ENCODE assay signal across 8 cellular contexts in the genomic region with DNA sequence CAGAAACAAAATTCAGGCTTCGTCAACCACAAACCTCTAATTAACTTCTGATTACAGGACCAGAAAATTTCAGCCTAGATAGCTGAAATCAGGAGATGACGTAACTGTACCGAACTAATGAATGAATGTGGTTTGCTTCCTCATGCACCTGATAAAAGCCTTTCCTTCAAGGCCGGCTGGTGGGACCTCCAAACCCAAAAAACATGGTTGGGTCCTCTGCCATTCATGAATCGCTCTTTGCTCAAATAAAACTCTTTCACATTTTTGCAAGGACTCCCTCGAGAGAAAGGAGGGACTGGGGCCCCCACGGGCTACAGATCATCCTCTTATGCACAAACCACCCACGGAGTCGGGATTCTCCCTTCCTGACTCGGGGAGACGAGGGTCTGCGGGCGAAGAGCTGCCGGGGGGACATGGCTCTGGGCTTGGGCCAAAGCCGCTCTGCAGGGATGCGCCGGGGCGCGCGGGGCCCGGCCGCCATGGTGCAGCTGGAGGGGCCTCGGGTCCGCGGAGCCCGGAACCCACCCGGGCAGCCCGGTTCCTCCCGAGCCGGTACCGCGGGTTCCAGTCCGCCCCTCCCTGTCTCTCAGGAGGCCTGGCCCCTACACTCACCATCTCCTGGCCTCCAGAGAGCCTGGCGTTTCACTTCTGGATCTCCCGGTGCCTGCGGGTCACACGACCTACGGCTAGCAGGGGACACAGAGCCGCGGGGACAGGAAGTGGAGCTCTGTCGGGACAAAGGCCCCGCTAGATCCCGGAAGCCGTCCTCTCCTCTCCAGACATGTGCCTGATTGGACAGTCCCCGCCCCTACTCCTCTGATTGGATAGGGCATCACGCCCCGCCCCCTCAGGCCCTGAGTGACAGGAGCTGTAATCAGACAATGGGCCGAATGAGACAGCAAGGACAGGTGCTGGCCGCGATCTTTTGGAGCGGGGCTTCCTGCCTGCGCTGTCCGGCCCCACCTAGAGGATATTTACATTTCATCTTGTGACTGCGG. TPM values are rescaled to one million over a fixed set of nuclear protein-coding genes. Genes with fewer than 3 reads are reported as not detected.
DNase-seq lines count a peak whose midpoint lies in the region; ATAC-seq and TF ChIP-seq lines count a peak whose summit lies in the region.

ZNF195 (minus strand) TSS at position 721 of the 998 bp plus-strand sequence; CDS start at position 615, 106 bp downstream.

- no peaks in the 10 kb centered on the region for H3K27me3 Mint-ChIP-seq in activated T-helper 1 cell treated with anti-CD3 and anti-CD28 coated beads, Interleukin-12 subunit alpha, Interleukin-12 subunit beta, Interleukin-2, Interleukin-4 antibody, amounts not matched to agents 30 ng/mL and 10 ng/mL and 1 ng/mL, durations not matched to agents 14 hours and 24 hours and 36 hours (ENCODE audit: insufficient read depth)
- no peaks in the 10 kb centered on the region for H3K27me3 Mint-ChIP-seq in naive thymus-derived CD4-positive, alpha-beta T cell
- no peaks in the 10 kb centered on the region for H3K27me3 Mint-ChIP-seq in stimulated activated naive B cell treated with anti-CD40 and anti-IgM and Interleukin-4, amounts not matched to agents 10 μg/mL and 1 μg/mL and 100 μg/mL, for 72 hours

- H3K79me2 ChIP-seq in DND-41 (ENCODE audit: insufficient read depth, low read length) (peaks cover 53% of the 10 kb centered on the region), GM23248 (ENCODE audit: insufficient read depth) (peaks cover 70% of the 10 kb centered on the region)

- H4K20me1 ChIP-seq in DND-41 (ENCODE audit: insufficient read depth, low read length) (peaks cover 16% of the 10 kb centered on the region; the same call in 1 of the 2 replicates), GM23248 (ENCODE audit: insufficient read depth) (no peaks in the 10 kb centered on the region)

- H2AFZ ChIP-seq in DND-41 (ENCODE audit: low read depth, low read length) (peak within 1 kb of the TSS; percentile 92), GM23248 (peak within 1 kb of the TSS; percentile 94)

- in situ Hi-C loops in GM23248 (cut with MboI) = no loop called here

- no peak for TF ChIP-seq CTCF in DND-41 (IDR thresholded peaks at IDR 0.05; ENCODE audit: borderline replicate concordance, extremely low read depth, low read length, poor library complexity, severe bottlenecking)

- H3K9ac ChIP-seq in DND-41 (ENCODE audit: low read depth, low read length) (peak within 1 kb of the TSS; percentile 96), GM23248 (peak within 1 kb of the TSS; percentile 94)

- H3K9me3 Mint-ChIP-seq in activated T-helper 1 cell treated with anti-CD3 and anti-CD28 coated beads, Interleukin-12 subunit alpha, Interleukin-12 subunit beta, Interleukin-2, Interleukin-4 antibody, amounts not matched to agents 30 ng/mL and 10 ng/mL and 1 ng/mL, durations not matched to agents 14 hours and 24 hours and 36 hours = peaks cover 25% of the 10 kb centered on the region
- peaks cover 0 to 20% (median 2%) of the 10 kb centered on the region in 11 donors for H3K9me3 Mint-ChIP-seq in naive thymus-derived CD4-positive, alpha-beta T cell
- H3K9me3 Mint-ChIP-seq in stimulated activated naive B cell treated with anti-CD40 and anti-IgM and Interleukin-4, amounts not matched to agents 10 μg/mL and 1 μg/mL and 100 μg/mL, for 72 hours = peaks cover 0 to 3% of the 10 kb centered on the region in 2 donors

- H3K36me3 ChIP-seq in DND-41 (ENCODE audit: insufficient read depth, low read length) = peaks cover 40% of the 10 kb centered on the region
- peaks cover 12% of the 10 kb centered on the region; the same call in 1 of the 2 replicates for H3K36me3 ChIP-seq in GM23248 (ENCODE audit: low read depth)
- peaks cover 2 to 18% (median 4%) of the 10 kb centered on the region in 3 experiments for H3K36me3 ChIP-seq in naive thymus-derived CD4-positive, alpha-beta T cell (ENCODE audit: control insufficient read depth in 2 of 3, insufficient read depth in 3 of 3, low read length in 3 of 3)

- no peaks in the 10 kb centered on the region for H3F3A ChIP-seq in GM23248 (ENCODE audit: insufficient read depth)

- H3K27ac Mint-ChIP-seq in activated T-helper 1 cell treated with anti-CD3 and anti-CD28 coated beads, Interleukin-12 subunit alpha, Interleukin-12 subunit beta, Interleukin-2, Interleukin-4 antibody, amounts not matched to agents 30 ng/mL and 10 ng/mL and 1 ng/mL, durations not matched to agents 14 hours and 24 hours and 36 hours = peak within 1 kb of the TSS; percentile 94
- peak within 1 kb of the TSS; percentile 93 to 98 (median 98) for H3K27ac Mint-ChIP-seq in naive thymus-derived CD4-positive, alpha-beta T cell
- H3K27ac Mint-ChIP-seq in stimulated activated naive B cell treated with anti-CD40 and anti-IgM and Interleukin-4, amounts not matched to agents 10 μg/mL and 1 μg/mL and 100 μg/mL, for 72 hours = peak within 1 kb of the TSS; percentile 100

- H3K4me1 ChIP-seq in DND-41 (ENCODE audit: insufficient read depth, low read length) = peaks cover 56% of the 10 kb centered on the region
- peaks cover 22% of the 10 kb centered on the region for H3K4me1 ChIP-seq in GM23248 (ENCODE audit: insufficient read depth)
- peaks cover 17 to 23% of the 10 kb centered on the region in 2 donors for H3K4me1 ChIP-seq in naive thymus-derived CD4-positive, alpha-beta T cell (ENCODE audit: control insufficient read depth in 2 of 2, insufficient read depth in 2 of 2, low read length in 2 of 2)

- H3K9me3 ChIP-seq in DND-41 (ENCODE audit: insufficient read depth, low read length, severe bottlenecking) = no peaks in the 10 kb centered on the region
- H3K9me3 ChIP-seq in GM23248 (ENCODE audit: low read depth) = no peaks in the 10 kb centered on the region
- H3K9me3 ChIP-seq in naive thymus-derived CD4-positive, alpha-beta T cell (ENCODE audit: control insufficient read depth in 2 of 3, low read length in 3 of 3) = no peaks in the 10 kb centered on the region

- DNase-seq in DND-41 = peak; percentile 99
- peak; percentile 97 for DNase-seq in GM23248
- peak; percentile 97 to 98 for DNase-seq in Kasumi-1 (lab: John Stamatoyannopoulos, UW)
- DNase-seq in RPMI7951 (ENCODE audit: low read depth) = peak; percentile 93
- peak; percentile 98 for DNase-seq in activated T-helper 1 cell treated with anti-CD3 and anti-CD28 coated beads, Interleukin-12 subunit alpha, Interleukin-12 subunit beta, Interleukin-2, Interleukin-4 antibody, amounts not matched to agents 30 ng/mL and 10 ng/mL and 1 ng/mL, durations not matched to agents 14 hours and 24 hours and 36 hours (ENCODE audit: low spot score)
- peak; percentile 90 for DNase-seq in fibroblast of gingiva (ENCODE audit: low read depth)
- peak; percentile 91 to 97 (median 95) for DNase-seq in naive thymus-derived CD4-positive, alpha-beta T cell
- peak; percentile 99 for DNase-seq in stimulated activated naive B cell treated with anti-CD40 and anti-IgM and Interleukin-4, amounts not matched to agents 10 μg/mL and 1 μg/mL and 100 μg/mL, for 72 hours

- WGBS in GM23248 (ENCODE audit: low coverage in 1 of 2, low lambda C conversion rate in 2 of 2, missing lambda C conversion rate in 2 of 2), 2 experiments = 1 to 2% methylated on average over 46 to 52 of the region's 54 CpGs

- POLR2A ChIA-PET in naive thymus-derived CD4-positive, alpha-beta T cell (lab: Charles Lee) = interaction anchor here (0.6 to 1.7 kb wide), 5 partner anchors 10 to 933 kb away, joined by 3 to 5 read pairs (median 4); no protein-coding TSS in a partner anchor

- H3K4me3 ChIP-seq in DND-41 (ENCODE audit: low read depth in 1 of 2, low read length in 2 of 2) (peak within 1 kb of the TSS; percentile 93 to 96), GM23248 (peak within 1 kb of the TSS; percentile 96)
- peak within 1 kb of the TSS; percentile 96 for H3K4me3 ChIP-seq in naive thymus-derived CD4-positive, alpha-beta T cell (ENCODE audit: low read length)

- intact Hi-C loops in activated T-helper 1 cell treated with anti-CD3 and anti-CD28 coated beads, Interleukin-12 subunit alpha, Interleukin-12 subunit beta, Interleukin-2, Interleukin-4 antibody, amounts not matched to agents 30 ng/mL and 10 ng/mL and 1 ng/mL, durations not matched to agents 14 hours and 24 hours and 36 hours (cut with micrococcal nuclease) = loop anchor here (1.0 to 10.0 kb wide), 7 partner anchors 16 to 1804 kb away; partner anchors contain the start of genes CARS1, DUSP8 and NUP98
- intact Hi-C loops in naive thymus-derived CD4-positive, alpha-beta T cell (cut with micrococcal nuclease) = loop anchor here (1.0 to 5.0 kb wide), 6 partner anchors 44 to 486 kb away; partner anchors contain the start of genes NAP1L4 (in 2 of the 2) and NUP98 (in 1 of the 2)

- H3K9me2 ChIP-seq in GM23248 (ENCODE audit: insufficient read depth) = no peaks in the 10 kb centered on the region

- CTCF ChIA-PET in naive thymus-derived CD4-positive, alpha-beta T cell (lab: Charles Lee) = interaction anchor here (0.7 to 3.3 kb wide), 3 partner anchors 30 to 651 kb away, joined by 5 to 13 read pairs (median 6); no protein-coding TSS in a partner anchor

- H3K27me3 ChIP-seq in DND-41 (ENCODE audit: insufficient read depth, low read length, poor library complexity) = no peaks in the 10 kb centered on the region
- no peaks in the 10 kb centered on the region for H3K27me3 ChIP-seq in GM23248 (replicated peaks; ENCODE audit: insufficient read depth)
- H3K27me3 ChIP-seq in naive thymus-derived CD4-positive, alpha-beta T cell (ENCODE audit: control insufficient read depth in 2 of 2, insufficient read depth in 2 of 2, low read length in 2 of 2) = no peaks in the 10 kb centered on the region

- H3K4me1 Mint-ChIP-seq in activated T-helper 1 cell treated with anti-CD3 and anti-CD28 coated beads, Interleukin-12 subunit alpha, Interleukin-12 subunit beta, Interleukin-2, Interleukin-4 antibody, amounts not matched to agents 30 ng/mL and 10 ng/mL and 1 ng/mL, durations not matched to agents 14 hours and 24 hours and 36 hours (ENCODE audit: low read depth) = peaks cover 30% of the 10 kb centered on the region
- peaks cover 30 to 67% (median 61%) of the 10 kb centered on the region in 7 donors for H3K4me1 Mint-ChIP-seq in naive thymus-derived CD4-positive, alpha-beta T cell
- H3K4me1 Mint-ChIP-seq in stimulated activated naive B cell treated with anti-CD40 and anti-IgM and Interleukin-4, amounts not matched to agents 10 μg/mL and 1 μg/mL and 100 μg/mL, for 72 hours = peaks cover 20 to 49% of the 10 kb centered on the region in 2 donors

- peaks cover 47% of the 10 kb centered on the region for H3K36me3 Mint-ChIP-seq in activated T-helper 1 cell treated with anti-CD3 and anti-CD28 coated beads, Interleukin-12 subunit alpha, Interleukin-12 subunit beta, Interleukin-2, Interleukin-4 antibody, amounts not matched to agents 30 ng/mL and 10 ng/mL and 1 ng/mL, durations not matched to agents 14 hours and 24 hours and 36 hours (ENCODE audit: low read depth)
- H3K36me3 Mint-ChIP-seq in naive thymus-derived CD4-positive, alpha-beta T cell = peaks cover 4 to 49% (median 36%) of the 10 kb centered on the region in 5 donors
- peaks cover 23 to 30% of the 10 kb centered on the region in 2 donors for H3K36me3 Mint-ChIP-seq in stimulated activated naive B cell treated with anti-CD40 and anti-IgM and Interleukin-4, amounts not matched to agents 10 μg/mL and 1 μg/mL and 100 μg/mL, for 72 hours

- peak within 1 kb of the TSS; percentile 91 for H3K27ac ChIP-seq in DND-41 (ENCODE audit: low read length)
- H3K27ac ChIP-seq in GM23248 = peak within 1 kb of the TSS; percentile 64
- peak within 1 kb of the TSS; percentile 90 for H3K27ac ChIP-seq in naive thymus-derived CD4-positive, alpha-beta T cell (ENCODE audit: low read depth, low read length)

- H3K4me3 Mint-ChIP-seq in activated T-helper 1 cell treated with anti-CD3 and anti-CD28 coated beads, Interleukin-12 subunit alpha, Interleukin-12 subunit beta, Interleukin-2, Interleukin-4 antibody, amounts not matched to agents 30 ng/mL and 10 ng/mL and 1 ng/mL, durations not matched to agents 14 hours and 24 hours and 36 hours = peak within 1 kb of the TSS; percentile 96
- peak within 1 kb of the TSS; percentile 95 to 100 (median 98) for H3K4me3 Mint-ChIP-seq in naive thymus-derived CD4-positive, alpha-beta T cell
- H3K4me3 Mint-ChIP-seq in stimulated activated naive B cell treated with anti-CD40 and anti-IgM and Interleukin-4, amounts not matched to agents 10 μg/mL and 1 μg/mL and 100 μg/mL, for 72 hours = peak within 1 kb of the TSS; percentile 94 to 100

- ATAC-seq in DND-41 (ENCODE audit: insufficient read depth, low read depth) = peak; percentile 99
- peak; percentile 100 for ATAC-seq in naive thymus-derived CD4-positive, alpha-beta T cell
- ATAC-seq in stimulated activated naive B cell treated with anti-CD40 and anti-IgM and Interleukin-4, amounts not matched to agents 10 μg/mL and 1 μg/mL and 100 μg/mL, for 72 hours (replicated peaks) = peak; percentile 99

- H3K4me2 ChIP-seq in DND-41 (ENCODE audit: insufficient read depth, low read length) = peak within 1 kb of the TSS; percentile 63
- H3K4me2 ChIP-seq in GM23248 (ENCODE audit: unreplicated experiment) = peak within 1 kb of the TSS; percentile 98

RNA-seq across cellular contexts. Expression of gene ZNF195, which starts in this region (rescaled TPM):
- 20.4 and 24.2 TPM in 2 replicates for total RNA-seq in GM23248 (2014; rRNA removed; shearing (Covaris generic))
- polyA plus RNA-seq in GM23248 (2016; fragmentation: Nextera tagmentation; extraction: Ambion mirVana) = 11.2 and 11.6 TPM in 2 replicates
- 14.5 and 18.4 TPM in 2 replicates for total RNA-seq in RPMI7951 (2014; rRNA removed; shearing (Covaris generic))
- total RNA-seq in activated T-helper 1 cell treated with anti-CD3 and anti-CD28 coated beads, Interleukin-12 subunit alpha, Interleukin-12 subunit beta, Interleukin-2, Interleukin-4 antibody, amounts not matched to agents 30 ng/mL and 10 ng/mL and 1 ng/mL, durations not matched to agents 14 hours and 24 hours and 36 hours = 41.2 and 42.8 TPM in 2 replicates
- total RNA-seq in naive thymus-derived CD4-positive, alpha-beta T cell = 10 to 100 TPM; 18.4 to 39.0 (median 33.7) TPM
- 10 to 100 TPM; 18.9 to 21.0 TPM for polyA plus RNA-seq in naive thymus-derived CD4-positive, alpha-beta T cell

Comparison
In these comparisons a context has a peak if more than half of its experiments do, and no peak if none do; other contexts are left out.
1. Peak in every context shown above with its lines: DNase-seq, ATAC-seq, H3K4me3 ChIP-seq and H3K27ac ChIP-seq.